Comparison of ENCODE assay signal across 30 cellular contexts in the genomic region with DNA sequence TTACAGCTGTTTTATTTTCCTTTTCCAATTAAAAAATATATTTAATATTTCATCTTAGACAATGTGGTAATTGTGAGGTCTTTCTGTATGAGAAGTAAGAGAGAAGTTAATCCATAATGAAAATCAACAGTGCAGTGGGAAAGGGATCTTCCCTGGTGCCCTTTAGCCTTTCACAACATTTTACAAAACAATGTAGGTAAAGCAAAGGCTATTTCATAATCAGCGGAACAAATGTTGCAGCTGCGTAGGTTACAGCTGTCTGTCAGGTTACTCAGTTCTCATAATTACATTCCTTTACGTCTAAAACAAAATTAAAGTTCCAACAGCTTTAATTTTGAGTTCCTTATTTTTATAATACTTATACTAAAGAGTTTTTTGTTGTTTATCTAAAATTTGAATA. TPM values are rescaled to one million over a fixed set of nuclear protein-coding genes. Genes with fewer than 3 reads are reported as not detected.
A peak's percentile ranks its signal among the peaks of the same experiment; 100 is the strongest.
DNase-seq lines count a peak whose midpoint lies in the region; ATAC-seq, FAIRE-seq and TF ChIP-seq lines count a peak whose summit lies in the region.
"Had no signal": no experiment of that assay in that cellular context is flagged by ENCODE, and none has a peak within 500 bp of the region (broad histone marks: within the 10 kb centered on the region; RNA-seq: fewer than 3 reads in every experiment).

No MANE protein-coding gene starts in this region.

- POLR2A ChIA-PET in A549 (lab: Yijun Ruan, JAX) = no interaction called here

- H3K4me3 ChIP-seq in A549 = no peak overlapping the region
- H3K4me3 ChIP-seq in SJCRH30 = no peak overlapping the region
- no peak overlapping the region for H3K4me3 ChIP-seq in liver (ENCODE audit: low read depth in 1 of 3, low read length in 3 of 3)
- H3K4me3 ChIP-seq: BLaER1 had no signal

- 21% methylated on average over 3 of the region's 3 CpGs for WGBS in A549 (ENCODE audit: missing lambda C conversion rate)
- 46% methylated on average over 3 of the region's 3 CpGs for WGBS in liver

- no peak overlapping the region for H3K4me2 ChIP-seq in A549
- H3K4me2 ChIP-seq: BLaER1 had no signal

- H3K27ac ChIP-seq in A549 (no peak overlapping the region), SJCRH30 (peak overlapping the region; percentile 88), liver (ENCODE audit: low read depth in 1 of 2, low read length in 2 of 2) (no peak overlapping the region)
- H3K27ac ChIP-seq: 22Rv1, BLaER1 had no signal

- no peak for TF ChIP-seq CTCF in A549 (IDR thresholded peaks at IDR 0.05)
- TF ChIP-seq CTCF in liver (IDR thresholded peaks at IDR 0.05; ENCODE audit: low read depth, low read length, missing input control) = no peak

- H3K4me1 ChIP-seq in A549 (no peaks in the 10 kb centered on the region), SJCRH30 (peaks cover 20% of the 10 kb centered on the region), liver (ENCODE audit: control insufficient read depth in 4 of 4, insufficient read depth in 4 of 4, low read length in 3 of 4) (peaks cover 0 to 8% (median 5%) of the 10 kb centered on the region in 4 donors)
- H3K4me1 ChIP-seq: BE2C, BLaER1 had no signal

- no peak for DNase-seq in A549 (ENCODE audit: low read depth in 1 of 2, low spot score in 1 of 2)
- DNase-seq in SJCRH30 = peak; percentile 25 to 76
- no peak for DNase-seq in left lobe of liver (ENCODE audit: low spot score)
- DNase-seq in retina = no peak
- DNase-seq in globus pallidus (ENCODE audit: low spot score) = no peak
- DNase-seq in T-helper 9 cell = no peak
- DNase-seq: ACHN; BE2C; C1 segment of cervical spinal cord; CD4-positive, alpha-beta memory T cell; CD4-positive, CD25-positive, alpha-beta regulatory T cell; CD8-positive, alpha-beta memory T cell; COR-L47; DMS 273 treated with DMSO at 0.1 percent for 48 hours; DMS153; DMS53; DMS79; DND-41; EL; GDM1 had no signal

- FAIRE-seq in A549 (lab: Jason Lieb, UNC) = peak; percentile 63
- FAIRE-seq: GM12891 had no signal

- TF ChIP-seq RAD21 in A549 (conservative IDR thresholded peaks at IDR 0.05 in 1 of 2, IDR thresholded peaks at IDR 0.05 in 1 of 2) (no peak), liver (IDR thresholded peaks at IDR 0.05) (peak; percentile 7 to 9)

- H3K9me3 ChIP-seq in A549 (no peaks in the 10 kb centered on the region), SJCRH30 (replicated peaks) (0 out of 2 replicates have a peak, but pooled peaks cover 3% of the 10 kb centered on the region), liver (ENCODE audit: control insufficient read depth in 4 of 4, low read length in 3 of 4) (no peaks in the 10 kb centered on the region)
- H3K9me3 ChIP-seq: BE2C had no signal

- ATAC-seq in A549 = no peak
- peak; percentile 55 for ATAC-seq in left lobe of liver
- ATAC-seq in GM19452 (IDR thresholded peaks at IDR 0.05; ENCODE audit: unreplicated experiment) = no peak

- TF ChIP-seq EP300 in A549 (IDR thresholded peaks at IDR 0.05) = no peak

- H3K36me3 ChIP-seq in SJCRH30 = no peaks in the 10 kb centered on the region
- no peaks in the 10 kb centered on the region for H3K36me3 ChIP-seq in liver (ENCODE audit: control insufficient read depth in 4 of 4, insufficient read depth in 3 of 4, low read depth in 1 of 4, low read length in 3 of 4)
- H3K36me3 ChIP-seq: BE2C, BLaER1 had no signal

- CTCF ChIA-PET in A549 (lab: Yijun Ruan, JAX) = no interaction called here

- TF ChIP-seq POLR2A in A549 (IDR thresholded peaks at IDR 0.05; ENCODE audit: low read length) = no peak

- no peaks in the 10 kb centered on the region for H3K27me3 ChIP-seq in SJCRH30
- no peaks in the 10 kb centered on the region for H3K27me3 ChIP-seq in liver (ENCODE audit: control insufficient read depth in 4 of 4, insufficient read depth in 4 of 4, low read length in 3 of 4)
- H3K27me3 ChIP-seq: BE2C, BLaER1 had no signal

- no peak overlapping the region for H3K9ac ChIP-seq in liver (ENCODE audit: low read depth in 1 of 2, low read length in 2 of 2)
- H3K9ac ChIP-seq: BLaER1 had no signal

TF ChIP-seq in A549, 52 proteins besides CTCF, POLR2A, EP300 and RAD21:
- TF ChIP-seq HDAC2 (IDR thresholded peaks at IDR 0.05) (no peak), SMC3 (IDR thresholded peaks at IDR 0.05) (no peak), JUNB (IDR thresholded peaks at IDR 0.05) (no peak), MYC (IDR thresholded peaks at IDR 0.05; ENCODE audit: borderline replicate concordance, low read length) (no peak)
- TF ChIP-seq, protein P1, sequence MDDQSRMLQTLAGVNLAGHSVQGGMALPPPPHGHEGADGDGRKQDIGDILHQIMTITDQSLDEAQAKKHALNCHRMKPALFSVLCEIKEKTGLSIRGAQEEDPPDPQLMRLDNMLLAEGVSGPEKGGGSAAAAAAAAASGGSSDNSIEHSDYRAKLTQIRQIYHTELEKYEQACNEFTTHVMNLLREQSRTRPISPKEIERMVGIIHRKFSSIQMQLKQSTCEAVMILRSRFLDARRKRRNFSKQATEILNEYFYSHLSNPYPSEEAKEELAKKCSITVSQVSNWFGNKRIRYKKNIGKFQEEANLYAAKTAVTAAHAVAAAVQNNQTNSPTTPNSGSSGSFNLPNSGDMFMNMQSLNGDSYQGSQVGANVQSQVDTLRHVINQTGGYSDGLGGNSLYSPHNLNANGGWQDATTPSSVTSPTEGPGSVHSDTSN (IDR thresholded peaks at IDR 0.05) = no peak
- TF ChIP-seq, protein P2, sequence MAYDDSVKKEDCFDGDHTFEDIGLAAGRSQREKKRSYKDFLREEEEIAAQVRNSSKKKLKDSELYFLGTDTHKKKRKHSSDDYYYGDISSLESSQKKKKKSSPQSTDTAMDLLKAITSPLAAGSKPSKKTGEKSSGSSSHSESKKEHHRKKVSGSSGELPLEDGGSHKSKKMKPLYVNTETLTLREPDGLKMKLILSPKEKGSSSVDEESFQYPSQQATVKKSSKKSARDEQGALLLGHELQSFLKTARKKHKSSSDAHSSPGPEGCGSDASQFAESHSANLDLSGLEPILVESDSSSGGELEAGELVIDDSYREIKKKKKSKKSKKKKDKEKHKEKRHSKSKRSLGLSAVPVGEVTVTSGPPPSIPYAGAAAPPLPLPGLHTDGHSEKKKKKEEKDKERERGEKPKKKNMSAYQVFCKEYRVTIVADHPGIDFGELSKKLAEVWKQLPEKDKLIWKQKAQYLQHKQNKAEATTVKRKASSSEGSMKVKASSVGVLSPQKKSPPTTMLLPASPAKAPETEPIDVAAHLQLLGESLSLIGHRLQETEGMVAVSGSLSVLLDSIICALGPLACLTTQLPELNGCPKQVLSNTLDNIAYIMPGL (CRISPR knock-in tag; IDR thresholded peaks at IDR 0.05; ENCODE audit: borderline replicate concordance) = no peak

TF ChIP-seq in liver, 16 proteins besides CTCF, POLR2A, EP300 and RAD21:
- TF ChIP-seq RXRA (IDR thresholded peaks at IDR 0.05) (peak in 1 of 2 donors; percentile 32), FOXA1 (IDR thresholded peaks at IDR 0.05) (no peak), FOXA2 (IDR thresholded peaks at IDR 0.05) (no peak), EGR1 (IDR thresholded peaks at IDR 0.05; ENCODE audit: low read depth in 2 of 2) (no peak), HNF4A (conservative IDR thresholded peaks at IDR 0.05) (peak; percentile 19 to 48)
- TF ChIP-seq, protein P3, sequence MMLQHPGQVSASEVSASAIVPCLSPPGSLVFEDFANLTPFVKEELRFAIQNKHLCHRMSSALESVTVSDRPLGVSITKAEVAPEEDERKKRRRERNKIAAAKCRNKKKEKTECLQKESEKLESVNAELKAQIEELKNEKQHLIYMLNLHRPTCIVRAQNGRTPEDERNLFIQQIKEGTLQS (IDR thresholded peaks at IDR 0.05) = no peak

RNA-seq across cellular contexts. Expression of a gene that starts 22.8 kb away (rescaled TPM):
- not detected in 2 replicates for polyA plus RNA-seq in A549 (2011; rRNA removed)
- polyA plus RNA-seq in A549 (2012; cell fraction: cytosol; rRNA removed) = not detected in 2 replicates
- polyA plus RNA-seq in A549 (2012; cell fraction: nucleus; rRNA removed) = not detected in 2 replicates
- not detected in 3 replicates for polyA plus RNA-seq in A549 (2017; fragmentation: RNase III; extraction: RNeasy Plus Mini Kit Qiagen cat#74134 plus additional on column Dnase treatment)
- not detected in 2 replicates for polyA minus RNA-seq in A549 (2011; rRNA and poly(A)+ RNA removed)
- not detected in 2 replicates for total RNA-seq in SJCRH30 (2014; rRNA removed; shearing (Covaris generic))
- total RNA-seq in left lobe of liver = 0.28 TPM
- total RNA-seq in liver = not detected
- not detected for polyA plus RNA-seq in liver
- total RNA-seq: A172; A673; CD4-positive, alpha-beta memory T cell; CD4-positive, CD25-positive, alpha-beta regulatory T cell; CD8-positive, alpha-beta memory T cell; G401 had no signal
- polyA plus RNA-seq: AG04450; CD14-positive monocyte; CD4-positive, alpha-beta memory T cell; CD4-positive, CD25-positive, alpha-beta regulatory T cell; CD8-positive, alpha-beta memory T cell had no signal

Comparison
In these comparisons a context has a peak if more than half of its experiments do, and no peak if none do; other contexts are left out.
1. DNase-seq: peak in SJCRH30 (2 of 2); none in A549 (0 of 2), left lobe of liver (single experiment), retina (single experiment), globus pallidus (single experiment) and T-helper 9 cell (single experiment).